25 cellular contexts compared by ENCODE assay signal in the genomic region with DNA sequence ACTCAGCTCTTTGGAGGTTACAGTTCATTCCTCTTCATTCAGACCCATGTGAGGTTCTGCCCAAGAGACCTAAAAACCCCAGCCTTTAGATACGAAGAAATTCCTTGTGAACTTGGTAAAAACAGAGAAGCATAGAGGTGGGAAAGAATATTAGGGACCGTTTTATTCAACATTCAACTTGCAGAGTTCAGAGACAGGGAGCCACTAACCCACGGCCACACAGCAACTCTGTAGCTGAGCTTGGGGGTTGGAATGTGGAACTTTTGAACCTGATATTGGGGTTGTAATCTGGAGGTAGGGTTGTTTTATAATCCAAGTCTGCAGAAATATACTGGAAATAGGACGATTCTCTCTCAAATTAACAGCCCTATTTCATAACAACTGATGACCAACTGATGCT.
"Had no signal": no experiment of that assay in that cellular context is flagged by ENCODE, and none has a peak within 500 bp of the region (broad histone marks: within the 10 kb centered on the region; RNA-seq: fewer than 3 reads in every experiment).

No MANE protein-coding gene starts in this region.

- H2AFZ ChIP-seq: hepatocyte had no signal

- H3K4me2 ChIP-seq: hepatocyte had no signal

- H3K79me2 ChIP-seq: hepatocyte had no signal

- H3K9me3 ChIP-seq: sigmoid colon, upper lobe of right lung had no signal

- H3K4me3 Mint-ChIP-seq: activated naive CD4-positive, alpha-beta T cell treated with anti-CD3 and anti-CD28 coated beads for 36 hours; activated T-cell treated with anti-CD3 and anti-CD28 coated beads, Interleukin-2, amount 50 U/mL, for 72 hours; dendritic cell treated with granulocyte-macrophage colony-stimulating factor and Interleukin-4, amounts not matched to agents 40 ng/mL and 50 ng/mL, for 4 days; mesothelial cell of epicardium; natural killer cell treated with Interleukin-12 subunit alpha and Interleukin-12 subunit beta and Interleukin-15 and Interleukin-18, amount 100 ng/mL, for 72 hours; stimulated activated naive B cell treated with anti-CD40 and anti-IgM and Interleukin-4, amounts not matched to agents 10 μg/mL and 1 μg/mL and 100 μg/mL, for 72 hours had no signal

- H3K27me3 ChIP-seq: cardiac muscle cell, hepatocyte, sigmoid colon, upper lobe of right lung had no signal

- H3K36me3 ChIP-seq: cardiac muscle cell, sigmoid colon, upper lobe of right lung had no signal

- H3K27ac ChIP-seq: cardiac muscle cell, hepatocyte, sigmoid colon, upper lobe of right lung had no signal

- DNase-seq: activated CD4-positive, alpha-beta T cell treated with anti-CD3 and anti-CD28 coated beads for 4 hours; activated CD4-positive, alpha-beta T cell treated with anti-CD3 and anti-CD28 coated beads, Interleukin-2, amount 50 U/mL, for 48 hours; activated CD4-positive, CD25-positive, alpha-beta regulatory T cell; activated effector memory CD4-positive, alpha-beta T cell treated with Interleukin-2 at 50 U/mL for 16 hours; activated naive CD4-positive, alpha-beta T cell treated with anti-CD3 and anti-CD28 coated beads for 36 hours; activated T-cell treated with anti-CD3 and anti-CD28 coated beads, Interleukin-2, amount 50 U/mL, for 72 hours; effector memory CD4-positive, alpha-beta T cell; foreskin melanocyte; left ventricle myocardium superior; mammary epithelial cell; retina; sigmoid colon; stimulated activated CD4-positive, alpha-beta T cell treated with anti-CD3 and anti-CD28 coated beads, Interleukin-15, amount 100 ng/mL, for 24 hours; stimulated activated naive B cell treated with anti-CD40 and anti-IgM and Interleukin-4, amounts not matched to agents 10 μg/mL and 1 μg/mL and 100 μg/mL, for 72 hours; SW 1271; T-helper 17 cell; upper lobe of right lung had no signal

- H3K27ac Mint-ChIP-seq: activated naive CD4-positive, alpha-beta T cell treated with anti-CD3 and anti-CD28 coated beads for 36 hours; activated T-cell treated with anti-CD3 and anti-CD28 coated beads, Interleukin-2, amount 50 U/mL, for 72 hours; dendritic cell treated with granulocyte-macrophage colony-stimulating factor and Interleukin-4, amounts not matched to agents 40 ng/mL and 50 ng/mL, for 4 days; mesothelial cell of epicardium; natural killer cell treated with Interleukin-12 subunit alpha and Interleukin-12 subunit beta and Interleukin-15 and Interleukin-18, amount 100 ng/mL, for 72 hours; stimulated activated naive B cell treated with anti-CD40 and anti-IgM and Interleukin-4, amounts not matched to agents 10 μg/mL and 1 μg/mL and 100 μg/mL, for 72 hours; T-helper 17 cell had no signal

- FAIRE-seq: endothelial cell of umbilical vein had no signal

- H3K4me1 ChIP-seq: sigmoid colon, upper lobe of right lung had no signal

- H3K9me3 Mint-ChIP-seq: activated naive CD4-positive, alpha-beta T cell treated with anti-CD3 and anti-CD28 coated beads for 36 hours; activated T-cell treated with anti-CD3 and anti-CD28 coated beads, Interleukin-2, amount 50 U/mL, for 72 hours; dendritic cell treated with granulocyte-macrophage colony-stimulating factor and Interleukin-4, amounts not matched to agents 40 ng/mL and 50 ng/mL, for 4 days; mesothelial cell of epicardium; natural killer cell treated with Interleukin-12 subunit alpha and Interleukin-12 subunit beta and Interleukin-15 and Interleukin-18, amount 100 ng/mL, for 72 hours; stimulated activated naive B cell treated with anti-CD40 and anti-IgM and Interleukin-4, amounts not matched to agents 10 μg/mL and 1 μg/mL and 100 μg/mL, for 72 hours had no signal

- ATAC-seq: activated T-cell treated with anti-CD3 and anti-CD28 coated beads, Interleukin-2, amount 50 U/mL, for 72 hours; esophagus mucosa; left ventricle myocardium superior; natural killer cell treated with Interleukin-12 subunit alpha and Interleukin-12 subunit beta and Interleukin-15 and Interleukin-18, amount 100 ng/mL, for 72 hours; stimulated activated naive B cell treated with anti-CD40 and anti-IgM and Interleukin-4, amounts not matched to agents 10 μg/mL and 1 μg/mL and 100 μg/mL, for 72 hours; T-helper 17 cell; upper lobe of right lung had no signal

- H3K4me3 ChIP-seq: cardiac muscle cell, hepatocyte, sigmoid colon, smooth muscle cell, upper lobe of right lung had no signal

- H3K36me3 Mint-ChIP-seq: mesothelial cell of epicardium; natural killer cell treated with Interleukin-12 subunit alpha and Interleukin-12 subunit beta and Interleukin-15 and Interleukin-18, amount 100 ng/mL, for 72 hours; stimulated activated naive B cell treated with anti-CD40 and anti-IgM and Interleukin-4, amounts not matched to agents 10 μg/mL and 1 μg/mL and 100 μg/mL, for 72 hours had no signal
